ENCODE assay signal across 24 cellular contexts in genomic region chr3:138202945-138203701, GRCh38. TPM values are rescaled to one million over a fixed set of nuclear protein-coding genes. Genes with fewer than 3 reads are reported as not detected.
A peak's percentile ranks its signal among the peaks of the same experiment; 100 is the strongest.
DNase-seq lines count a peak whose midpoint lies in the region; ATAC-seq and TF ChIP-seq lines count a peak whose summit lies in the region.
"Had no signal": no experiment of that assay in that cellular context is flagged by ENCODE, and none has a peak within 500 bp of the region (broad histone marks: within the 10 kb centered on the region; RNA-seq: fewer than 3 reads in every experiment).

No MANE protein-coding gene starts in this region.

- peaks cover 0 to 68% (median 0%) of the 10 kb centered on the region in 3 donors for H3K4me1 ChIP-seq in gastroesophageal sphincter

- no peak overlapping the region for H3K27ac Mint-ChIP-seq in activated naive CD4-positive, alpha-beta T cell treated with anti-CD3 and anti-CD28 coated beads for 36 hours
- no peak overlapping the region for H3K27ac Mint-ChIP-seq in stimulated activated effector memory CD8-positive, alpha-beta T cell treated with anti-CD3 and anti-CD28 coated beads, Interleukin-12 subunit alpha, Interleukin-12 subunit beta, amount 100 ng/mL, for 72 hours
- H3K27ac Mint-ChIP-seq: activated B cell treated with CpG ODN at 0.5 μM for 24 hours, B cell, type B pancreatic cell had no signal

- no peak overlapping the region for H3K4me3 Mint-ChIP-seq in activated naive CD4-positive, alpha-beta T cell treated with anti-CD3 and anti-CD28 coated beads for 36 hours
- no peak overlapping the region for H3K4me3 Mint-ChIP-seq in stimulated activated effector memory CD8-positive, alpha-beta T cell treated with anti-CD3 and anti-CD28 coated beads, Interleukin-12 subunit alpha, Interleukin-12 subunit beta, amount 100 ng/mL, for 72 hours
- H3K4me3 Mint-ChIP-seq: activated B cell treated with CpG ODN at 0.5 μM for 24 hours, B cell, type B pancreatic cell had no signal

- H3K9me3 Mint-ChIP-seq in activated naive CD4-positive, alpha-beta T cell treated with anti-CD3 and anti-CD28 coated beads for 36 hours, result no peaks in the 10 kb centered on the region
- no peaks in the 10 kb centered on the region for H3K9me3 Mint-ChIP-seq in stimulated activated effector memory CD8-positive, alpha-beta T cell treated with anti-CD3 and anti-CD28 coated beads, Interleukin-12 subunit alpha, Interleukin-12 subunit beta, amount 100 ng/mL, for 72 hours
- H3K9me3 Mint-ChIP-seq: activated B cell treated with CpG ODN at 0.5 μM for 24 hours, type B pancreatic cell had no signal

- H3K9me3 ChIP-seq in gastroesophageal sphincter, result no peaks in the 10 kb centered on the region
- H3K9me3 ChIP-seq in MG63, result no peaks in the 10 kb centered on the region
- H3K9me3 ChIP-seq: left ventricle myocardium inferior had no signal

- no peak overlapping the region for H3K4me3 ChIP-seq in gastroesophageal sphincter
- no peak overlapping the region for H3K4me3 ChIP-seq in MG63
- H3K4me3 ChIP-seq: left ventricle myocardium inferior had no signal

- peak; percentile 46 for ATAC-seq in stimulated activated effector memory CD8-positive, alpha-beta T cell treated with anti-CD3 and anti-CD28 coated beads, Interleukin-12 subunit alpha, Interleukin-12 subunit beta, amount 100 ng/mL, for 72 hours
- ATAC-seq in gastroesophageal sphincter, result no peak
- ATAC-seq: Panc1 had no signal

- H3K27ac ChIP-seq in gastroesophageal sphincter, result no peak overlapping the region
- H3K27ac ChIP-seq: left ventricle myocardium inferior had no signal

- TF ChIP-seq CTCF in gastroesophageal sphincter (IDR thresholded peaks at IDR 0.05), result no peak

- no peak for TF ChIP-seq POLR2A in gastroesophageal sphincter (IDR thresholded peaks at IDR 0.05)

- H3K27me3 Mint-ChIP-seq in activated naive CD4-positive, alpha-beta T cell treated with anti-CD3 and anti-CD28 coated beads for 36 hours (ENCODE audit: low read depth), result no peaks in the 10 kb centered on the region
- H3K27me3 Mint-ChIP-seq: activated B cell treated with CpG ODN at 0.5 μM for 24 hours, B cell, type B pancreatic cell had no signal

- CTCF ChIA-PET in activated naive CD4-positive, alpha-beta T cell treated with anti-CD3 and anti-CD28 coated beads for 36 hours (lab: Charles Lee), result interaction anchor here (0.6 to 0.8 kb wide), 2 partner anchors 10 to 128 kb away, joined by 3 read pairs; no protein-coding TSS in a partner anchor

- TF ChIP-seq EP300 in gastroesophageal sphincter (IDR thresholded peaks at IDR 0.05), result no peak

- H3K4me1 Mint-ChIP-seq in activated naive CD4-positive, alpha-beta T cell treated with anti-CD3 and anti-CD28 coated beads for 36 hours (ENCODE audit: low read depth), result peaks cover 44% of the 10 kb centered on the region
- peaks cover 60% of the 10 kb centered on the region for H3K4me1 Mint-ChIP-seq in stimulated activated effector memory CD8-positive, alpha-beta T cell treated with anti-CD3 and anti-CD28 coated beads, Interleukin-12 subunit alpha, Interleukin-12 subunit beta, amount 100 ng/mL, for 72 hours

- DNase-seq in activated naive CD4-positive, alpha-beta T cell treated with anti-CD3 and anti-CD28 coated beads for 36 hours, result peak; percentile 13
- DNase-seq in activated naive CD4-positive, alpha-beta T cell treated with anti-CD3 and anti-CD28 coated beads, Interleukin-2, amount 50 U/mL, for 16 hours, result no peak
- DNase-seq in MV-4-11 (lab: John Stamatoyannopoulos, UW) (peak; percentile 18), cerebellar cortex (ENCODE audit: low spot score) (peak; percentile 97), dermis blood vessel endothelial cell (no peak), MG63 (no peak)
- no peak for DNase-seq in stimulated activated effector memory CD8-positive, alpha-beta T cell treated with anti-CD3 and anti-CD28 coated beads, Interleukin-12 subunit alpha, Interleukin-12 subunit beta, amount 100 ng/mL, for 72 hours (ENCODE audit: low spot score in 2 of 2)
- DNase-seq: activated B cell treated with CpG ODN at 0.5 μM for 24 hours; activated CD8-positive, alpha-beta memory T cell treated with anti-CD3 and anti-CD28 coated beads, Interleukin-2, amount 50 U/mL, for 4 hours; activated effector memory CD4-positive, alpha-beta T cell treated with Interleukin-2 at 50 U/mL for 16 hours; GDM1; islet precursor cell; left ventricle myocardium inferior; NCI-H1048; NCI-H1694; NCI-H524 treated with DMSO at 0.1 percent for 48 hours; SHP77 treated with DMSO at 0.1 percent for 48 hours; small intestine; stimulated activated CD4-positive, alpha-beta T cell treated with anti-CD3 and anti-CD28 coated beads, Interleukin-2, amount 100 ng/mL, for 24 hours; SW 1271 had no signal

- no peaks in the 10 kb centered on the region for H3K27me3 ChIP-seq in gastroesophageal sphincter
- no peaks in the 10 kb centered on the region for H3K27me3 ChIP-seq in MG63

- intact Hi-C loops in activated naive CD4-positive, alpha-beta T cell treated with anti-CD3 and anti-CD28 coated beads for 36 hours (cut with micrococcal nuclease), result no loop called here

- H3K36me3 Mint-ChIP-seq in activated naive CD4-positive, alpha-beta T cell treated with anti-CD3 and anti-CD28 coated beads for 36 hours (ENCODE audit: low read depth), result peaks cover 8% of the 10 kb centered on the region
- H3K36me3 Mint-ChIP-seq in stimulated activated effector memory CD8-positive, alpha-beta T cell treated with anti-CD3 and anti-CD28 coated beads, Interleukin-12 subunit alpha, Interleukin-12 subunit beta, amount 100 ng/mL, for 72 hours, result peaks cover 10% of the 10 kb centered on the region

- WGBS in gastroesophageal sphincter (ENCODE audit: low coverage in 1 of 2), 2 donors, result 81 to 86% methylated on average over 3 of the region's 3 CpGs

- H3K36me3 ChIP-seq in gastroesophageal sphincter, result no peaks in the 10 kb centered on the region
- H3K36me3 ChIP-seq in MG63, result no peaks in the 10 kb centered on the region
- H3K36me3 ChIP-seq: left ventricle myocardium inferior had no signal

RNA-seq across cellular contexts. Expression of gene ARMC8, which starts 16.0 kb away (rescaled TPM):
- total RNA-seq in activated naive CD4-positive, alpha-beta T cell treated with anti-CD3 and anti-CD28 coated beads for 36 hours, result 10 to 100 TPM; 38.2 to 42.7 TPM
- total RNA-seq in gastroesophageal sphincter (100 to 1,000 TPM in 2 of 4 donors, 10 to 100 TPM in 2; 76.0 to 102 (median 91.6) TPM), dermis blood vessel endothelial cell (54.5 and 59.6 TPM in 2 replicates)
- 30.2 and 38.5 TPM in 2 replicates for total RNA-seq in MG63 (2014; rRNA removed; shearing (Covaris generic); ENCODE audit: low replicate concordance)

RNA-seq across cellular contexts. Expression of gene DBR1, which starts 28.4 kb away (rescaled TPM):
- 10 to 100 TPM; 20.0 to 22.3 TPM for total RNA-seq in activated naive CD4-positive, alpha-beta T cell treated with anti-CD3 and anti-CD28 coated beads for 36 hours
- total RNA-seq in gastroesophageal sphincter (10 to 100 TPM; 11.2 to 16.4 (median 14.2) TPM), dermis blood vessel endothelial cell (16.0 and 18.5 TPM in 2 replicates)
- total RNA-seq in MG63 (2014; rRNA removed; shearing (Covaris generic); ENCODE audit: low replicate concordance), result 19.2 and 29.5 TPM in 2 replicates

Comparison
In these comparisons a context has a peak if more than half of its experiments do, and no peak if none do; other contexts are left out.
1. DNase-seq: peak in activated naive CD4-positive, alpha-beta T cell treated with anti-CD3 and anti-CD28 coated beads for 36 hours (single experiment), MV-4-11 (single experiment) and cerebellar cortex (single experiment); none in activated naive CD4-positive, alpha-beta T cell treated with anti-CD3 and anti-CD28 coated beads, Interleukin-2, amount 50 U/mL, for 16 hours (single experiment), stimulated activated effector memory CD8-positive, alpha-beta T cell treated with anti-CD3 and anti-CD28 coated beads, Interleukin-12 subunit alpha, Interleukin-12 subunit beta, amount 100 ng/mL, for 72 hours (0 of 2), dermis blood vessel endothelial cell (single experiment) and MG63 (single experiment).